ENCODE assay signal across 27 cellular contexts in genomic region chr11:1083621-1084551, GRCh38. TPM values are rescaled to one million over a fixed set of nuclear protein-coding genes. Genes with fewer than 3 reads are reported as not detected.
A peak's percentile ranks its signal among the peaks of the same experiment; 100 is the strongest.
DNase-seq lines count a peak whose midpoint lies in the region; ATAC-seq, FAIRE-seq and TF ChIP-seq lines count a peak whose summit lies in the region.
"Had no signal": no experiment of that assay in that cellular context is flagged by ENCODE, and none has a peak within 500 bp of the region (broad histone marks: within the 10 kb centered on the region; RNA-seq: fewer than 3 reads in every experiment).

No MANE protein-coding gene starts in this region.

- H2AFZ ChIP-seq in Karpas-422 (ENCODE audit: low read length) = no peak overlapping the region
- H2AFZ ChIP-seq: GM23248, neural progenitor cell had no signal

- H3K9me3 ChIP-seq in RWPE2 (ENCODE audit: severe bottlenecking) (no peaks in the 10 kb centered on the region), kidney (ENCODE audit: control insufficient read depth in 1 of 2, low read length in 2 of 2) (no peaks in the 10 kb centered on the region), sigmoid colon (no peaks in the 10 kb centered on the region), Karpas-422 (ENCODE audit: low read length) (no peaks in the 10 kb centered on the region)
- H3K9me3 ChIP-seq: A549, heart right ventricle, MG63, stomach, tibial nerve had no signal

- no peaks in the 10 kb centered on the region for H3K9me3 Mint-ChIP-seq in activated CD8-positive, alpha-beta memory T cell treated with anti-CD3 and anti-CD28 coated beads, Interleukin-2, amount 10 ng/mL, durations not matched to agents 7 days and 5 days (ENCODE audit: low read depth)
- H3K9me3 Mint-ChIP-seq: activated CD8-positive, alpha-beta T cell treated with anti-CD3 and anti-CD28 coated beads for 36 hours; activated T-cell treated with anti-CD3 and anti-CD28 coated beads, Interleukin-2, amount 50 U/mL, for 24 hours; neural progenitor cell had no signal

- no peak overlapping the region for H3K27ac ChIP-seq in RWPE2 (ENCODE audit: poor library complexity, severe bottlenecking)
- no peak overlapping the region for H3K27ac ChIP-seq in kidney (ENCODE audit: low read depth in 2 of 2, low read length in 2 of 2)
- no peak overlapping the region for H3K27ac ChIP-seq in sigmoid colon
- H3K27ac ChIP-seq in Karpas-422 (ENCODE audit: low read length) = no peak overlapping the region
- H3K27ac ChIP-seq: A549, GM23248, heart right ventricle, neural progenitor cell, stomach, tibial nerve had no signal

- H3K9ac ChIP-seq in kidney (ENCODE audit: low read length in 2 of 2) (no peak overlapping the region), Karpas-422 (ENCODE audit: low read length) (no peak overlapping the region)
- H3K9ac ChIP-seq: GM23248, neural progenitor cell had no signal

- TF ChIP-seq CTCF in RWPE2 (IDR thresholded peaks at IDR 0.05; ENCODE audit: poor library complexity, severe bottlenecking) (no peak), kidney (IDR thresholded peaks at IDR 0.05; ENCODE audit: borderline replicate concordance, extremely low read depth, insufficient read depth) (no peak), sigmoid colon (IDR thresholded peaks at IDR 0.05) (no peak)

- TF ChIP-seq POLR2A in sigmoid colon (IDR thresholded peaks at IDR 0.05) = no peak
- TF ChIP-seq POLR2A in GM12891 (IDR thresholded peaks at IDR 0.05; ENCODE audit: low read depth, low read length) = no peak

- peak; percentile 12 for DNase-seq in activated CD8-positive, alpha-beta memory T cell treated with anti-CD3 and anti-CD28 coated beads, Interleukin-2, amount 50 U/mL, for 4 hours
- DNase-seq in activated CD8-positive, alpha-beta memory T cell treated with anti-CD3 and anti-CD28 coated beads, Interleukin-2, amount 10 ng/mL, durations not matched to agents 7 days and 5 days = no peak
- DNase-seq in RWPE2 (ENCODE audit: low spot score) (peak; percentile 61), kidney (peak; percentile 68), sigmoid colon (peak; percentile 58), Karpas-422 (no peak), GM12891 (ENCODE audit: insufficient read length, low spot score) (no peak), DMS79 treated with DMSO at 0.1 percent for 48 hours (lab: John Stamatoyannopoulos, UW) (no peak)
- DNase-seq: activated CD8-positive, alpha-beta T cell treated with anti-CD3 and anti-CD28 coated beads for 36 hours; activated naive CD4-positive, alpha-beta T cell treated with Interleukin-2 at 50 U/mL for 16 hours; activated T-cell treated with anti-CD3 and anti-CD28 coated beads, Interleukin-2, amount 50 U/mL, for 24 hours; anterior cingulate cortex; central memory CD4-positive, alpha-beta T cell; GM23248; IMR-90; MG63; NCI-H1417; NCI-H510A treated with DMSO at 0.1 percent for 48 hours; RPMI8226; stimulated activated CD4-positive, alpha-beta T cell treated with anti-CD3 and anti-CD28 coated beads, Interleukin-4, amount 100 ng/mL, for 24 hours; stomach had no signal

- H3K27me3 ChIP-seq in RWPE2 (ENCODE audit: insufficient read depth, poor library complexity, severe bottlenecking) (no peaks in the 10 kb centered on the region), sigmoid colon (peaks cover 0 to 4% (median 0%) of the 10 kb centered on the region in 3 donors), Karpas-422 (ENCODE audit: low read length) (no peaks in the 10 kb centered on the region)
- H3K27me3 ChIP-seq: MG63, neural progenitor cell, tibial nerve had no signal

- CTCF ChIA-PET in activated CD8-positive, alpha-beta memory T cell treated with anti-CD3 and anti-CD28 coated beads, Interleukin-2, amount 10 ng/mL, durations not matched to agents 7 days and 5 days (lab: Charles Lee) = no interaction called here

- H3K4me2 ChIP-seq in Karpas-422 (ENCODE audit: low read depth, low read length, poor library complexity, severe bottlenecking) = no peak overlapping the region
- H3K4me2 ChIP-seq: A549, neural progenitor cell had no signal

- no peaks in the 10 kb centered on the region for H3K4me1 Mint-ChIP-seq in activated CD8-positive, alpha-beta memory T cell treated with anti-CD3 and anti-CD28 coated beads, Interleukin-2, amount 10 ng/mL, durations not matched to agents 7 days and 5 days
- H3K4me1 Mint-ChIP-seq: neural progenitor cell had no signal

- 62 to 77% methylated on average over 34 of the region's 34 CpGs for WGBS in sigmoid colon, 2 donors

- H3K36me3 Mint-ChIP-seq in activated CD8-positive, alpha-beta memory T cell treated with anti-CD3 and anti-CD28 coated beads, Interleukin-2, amount 10 ng/mL, durations not matched to agents 7 days and 5 days = no peaks in the 10 kb centered on the region
- H3K36me3 Mint-ChIP-seq: neural progenitor cell had no signal

- FAIRE-seq in kidney (lab: Jason Lieb, UNC) (no peak), GM12891 (lab: Jason Lieb, UNC) (no peak)
- FAIRE-seq: A549 had no signal

- intact Hi-C loops in kidney (cut with DNase I) = no loop called here
- intact Hi-C loops in sigmoid colon (cut with DNase I) = no loop called here

- H3K4me3 ChIP-seq in RWPE2 (ENCODE audit: severe bottlenecking) = no peak overlapping the region
- H3K4me3 ChIP-seq in kidney (ENCODE audit: low read length in 2 of 2) = no peak overlapping the region
- H3K4me3 ChIP-seq in sigmoid colon = no peak overlapping the region
- no peak overlapping the region for H3K4me3 ChIP-seq in Karpas-422 (ENCODE audit: low read length)
- H3K4me3 ChIP-seq: A549, GM23248, heart right ventricle, MG63, neural progenitor cell, stomach, tibial nerve had no signal

- H3K9me2 ChIP-seq in Karpas-422 (replicated peaks; ENCODE audit: insufficient read depth, low read length) = no peaks in the 10 kb centered on the region

- H3K27ac Mint-ChIP-seq in activated CD8-positive, alpha-beta memory T cell treated with anti-CD3 and anti-CD28 coated beads, Interleukin-2, amount 10 ng/mL, durations not matched to agents 7 days and 5 days = no peak overlapping the region
- H3K27ac Mint-ChIP-seq: activated CD8-positive, alpha-beta T cell treated with anti-CD3 and anti-CD28 coated beads for 36 hours; activated T-cell treated with anti-CD3 and anti-CD28 coated beads, Interleukin-2, amount 50 U/mL, for 24 hours; neural progenitor cell had no signal

- H3K4me1 ChIP-seq in RWPE2 (ENCODE audit: insufficient read depth, poor library complexity, severe bottlenecking) (peaks cover 15% of the 10 kb centered on the region), kidney (ENCODE audit: control insufficient read depth in 1 of 2, insufficient read depth in 1 of 2, low read depth in 1 of 2, low read length in 2 of 2) (no peaks in the 10 kb centered on the region), sigmoid colon (no peaks in the 10 kb centered on the region), Karpas-422 (ENCODE audit: low read length) (no peaks in the 10 kb centered on the region)
- H3K4me1 ChIP-seq: A549, heart right ventricle, neural progenitor cell, stomach, tibial nerve had no signal

- H3K79me2 ChIP-seq in Karpas-422 (ENCODE audit: low read length) = no peaks in the 10 kb centered on the region

- H3K36me3 ChIP-seq in RWPE2 (ENCODE audit: low read depth) = no peaks in the 10 kb centered on the region
- H3K36me3 ChIP-seq in kidney (ENCODE audit: control insufficient read depth in 1 of 2, insufficient read depth in 2 of 2, low read length in 2 of 2) = no peaks in the 10 kb centered on the region
- no peaks in the 10 kb centered on the region for H3K36me3 ChIP-seq in sigmoid colon
- no peaks in the 10 kb centered on the region for H3K36me3 ChIP-seq in Karpas-422 (ENCODE audit: insufficient read depth, low read length)
- H3K36me3 ChIP-seq: heart right ventricle, MG63, neural progenitor cell, stomach, tibial nerve had no signal

- no peak for TF ChIP-seq EP300 in sigmoid colon (IDR thresholded peaks at IDR 0.05)

- no peak for ATAC-seq in activated CD8-positive, alpha-beta memory T cell treated with anti-CD3 and anti-CD28 coated beads, Interleukin-2, amount 10 ng/mL, durations not matched to agents 7 days and 5 days
- peak; percentile 32; the same call in 1 of the 3 replicates for ATAC-seq in RWPE2 (ENCODE audit: low read depth)
- ATAC-seq: activated CD8-positive, alpha-beta T cell treated with anti-CD3 and anti-CD28 coated beads for 36 hours; SK-N-SH treated with all-trans-retinoic acid at 6 μM for 48 hours had no signal

- no peaks in the 10 kb centered on the region for H3K27me3 Mint-ChIP-seq in activated CD8-positive, alpha-beta memory T cell treated with anti-CD3 and anti-CD28 coated beads, Interleukin-2, amount 10 ng/mL, durations not matched to agents 7 days and 5 days
- H3K27me3 Mint-ChIP-seq: activated CD8-positive, alpha-beta T cell treated with anti-CD3 and anti-CD28 coated beads for 36 hours; activated T-cell treated with anti-CD3 and anti-CD28 coated beads, Interleukin-2, amount 50 U/mL, for 24 hours had no signal

- H4K20me1 ChIP-seq in Karpas-422 (ENCODE audit: insufficient read depth, low read depth, low read length) = no peaks in the 10 kb centered on the region

- H3K4me3 Mint-ChIP-seq in activated CD8-positive, alpha-beta memory T cell treated with anti-CD3 and anti-CD28 coated beads, Interleukin-2, amount 10 ng/mL, durations not matched to agents 7 days and 5 days = no peak overlapping the region
- H3K4me3 Mint-ChIP-seq: activated CD8-positive, alpha-beta T cell treated with anti-CD3 and anti-CD28 coated beads for 36 hours; activated T-cell treated with anti-CD3 and anti-CD28 coated beads, Interleukin-2, amount 50 U/mL, for 24 hours; neural progenitor cell had no signal

TF ChIP-seq in GM12891, 5 proteins besides CTCF, POLR2A, EP300 and RAD21 (continues in another document):
- TF ChIP-seq TAF1 (IDR thresholded peaks at IDR 0.05; ENCODE audit: low read depth, low read length) = no peak
- TF ChIP-seq SPI1 (IDR thresholded peaks at IDR 0.05; ENCODE audit: low read depth, low read length) = no peak
- TF ChIP-seq PAX5 (IDR thresholded peaks at IDR 0.05; ENCODE audit: insufficient read depth, low read length, severe bottlenecking) = no peak
- TF ChIP-seq POLR2AphosphoS5 (IDR thresholded peaks at IDR 0.05; ENCODE audit: low read depth, low read length) = no peak

RNA-seq across cellular contexts. Expression of gene MUC2, which starts 9.2 kb away (rescaled TPM):
- total RNA-seq in activated CD8-positive, alpha-beta memory T cell treated with anti-CD3 and anti-CD28 coated beads, Interleukin-2, amount 10 ng/mL, durations not matched to agents 7 days and 5 days = not detected
- not detected for total RNA-seq in kidney
- not detected for polyA plus RNA-seq in kidney (ENCODE audit: insufficient read depth, low read depth, low replicate concordance)
- total RNA-seq in sigmoid colon = 1 to 10 TPM in 3 of 4 donors, not detected in 1; 2.5 to 8.0 (median 2.9) TPM
- polyA plus RNA-seq in sigmoid colon = 100 to 1,000 TPM in 1 of 3 donors, 10 to 100 TPM in 2; 22.8 to 248 (median 40.2) TPM
- total RNA-seq in Karpas-422 (2014; rRNA removed; shearing (Covaris generic); ENCODE audit: low replicate concordance) = not detected in 2 replicates
- 0.09 TPM for polyA plus RNA-seq in GM12891 (2012; ENCODE audit: low read depth, missing spikeins)
- total RNA-seq: activated CD8-positive, alpha-beta T cell treated with anti-CD3 and anti-CD28 coated beads for 36 hours; GM23248; IMR-90; tibial nerve had no signal
- polyA plus RNA-seq: BJ, GM23248, heart right ventricle, IMR-90, stomach had no signal

RNA-seq across cellular contexts. Expression of gene MUC6, which starts 47.4 kb away (rescaled TPM):
- not detected for total RNA-seq in activated CD8-positive, alpha-beta memory T cell treated with anti-CD3 and anti-CD28 coated beads, Interleukin-2, amount 10 ng/mL, durations not matched to agents 7 days and 5 days
- total RNA-seq in kidney (3.0 TPM), sigmoid colon (not detected)
- polyA plus RNA-seq in kidney (ENCODE audit: insufficient read depth, low read depth, low replicate concordance) (1.1 TPM), sigmoid colon (under 1 TPM in 2 of 3 donors, not detected in 1; under 0.01 to 0.04 TPM)
- not detected in 2 replicates for total RNA-seq in Karpas-422 (2014; rRNA removed; shearing (Covaris generic); ENCODE audit: low replicate concordance)
- 0.47 TPM for polyA plus RNA-seq in GM12891 (2012; ENCODE audit: low read depth, missing spikeins)
- total RNA-seq: activated CD8-positive, alpha-beta T cell treated with anti-CD3 and anti-CD28 coated beads for 36 hours; GM23248; heart right ventricle; IMR-90 had no signal
- polyA plus RNA-seq: A549, BJ, GM23248, IMR-90 had no signal

Comparison
In these comparisons a context has a peak if more than half of its experiments do, and no peak if none do; other contexts are left out.
1. DNase-seq: peak in activated CD8-positive, alpha-beta memory T cell treated with anti-CD3 and anti-CD28 coated beads, Interleukin-2, amount 50 U/mL, for 4 hours (single experiment), RWPE2 (single experiment), kidney (single experiment) and sigmoid colon (single experiment); none in activated CD8-positive, alpha-beta memory T cell treated with anti-CD3 and anti-CD28 coated beads, Interleukin-2, amount 10 ng/mL, durations not matched to agents 7 days and 5 days (single experiment), Karpas-422 (single experiment), GM12891 (single experiment) and DMS79 treated with DMSO at 0.1 percent for 48 hours (single experiment).